Comparison of ENCODE assay signal across 1 cellular context in genomic region chr5:141878186-141878770, GRCh38.
A peak's percentile ranks its signal among the peaks of the same experiment; 100 is the strongest.
TF ChIP-seq lines count a peak whose summit lies in the region.

TSS of gene PCDH1 (minus strand) at chr5:141878410. CDS start at chr5:141878262, 148 bp downstream.

TF ChIP-seq in K562, 482 proteins besides CTCF, POLR2A, EP300 and RAD21 (continued from another document and continues in another):
- TF ChIP-seq SNAPC5 (CRISPR knock-in tag; IDR thresholded peaks at IDR 0.05) = no peak
- no peak for TF ChIP-seq ZNF583 (CRISPR knock-in tag; IDR thresholded peaks at IDR 0.05)
- TF ChIP-seq MECOM (CRISPR knock-in tag; IDR thresholded peaks at IDR 0.05) = no peak
- no peak for TF ChIP-seq ZBTB5 (IDR thresholded peaks at IDR 0.05)
- TF ChIP-seq ZNF124 (CRISPR knock-in tag; IDR thresholded peaks at IDR 0.05) = no peak
- no peak for TF ChIP-seq CHCHD3 (CRISPR knock-in tag; IDR thresholded peaks at IDR 0.05)
- TF ChIP-seq ZNF143 (CRISPR knock-in tag; IDR thresholded peaks at IDR 0.05) = no peak
- no peak for TF ChIP-seq WHSC1 (IDR thresholded peaks at IDR 0.05; ENCODE audit: low read length)
- TF ChIP-seq E2F3 (CRISPR knock-in tag; IDR thresholded peaks at IDR 0.05) = no peak
- no peak for TF ChIP-seq ARID3B (CRISPR knock-in tag; IDR thresholded peaks at IDR 0.05; ENCODE audit: borderline replicate concordance)
- TF ChIP-seq NELFE (IDR thresholded peaks at IDR 0.05; ENCODE audit: insufficient read depth, insufficient read length) = no peak
- no peak for TF ChIP-seq SRSF3 (IDR thresholded peaks at IDR 0.05; ENCODE audit: insufficient read depth, low read length)
- no peak for TF ChIP-seq TCF7 (IDR thresholded peaks at IDR 0.05; ENCODE audit: borderline replicate concordance)
- no peak for TF ChIP-seq SUPT5H (IDR thresholded peaks at IDR 0.05)
- TF ChIP-seq YY1 (IDR thresholded peaks at IDR 0.05; ENCODE audit: borderline replicate concordance in 1 of 3, control insufficient read depth in 1 of 3, extremely low read depth in 1 of 3, insufficient read depth in 3 of 3, insufficient read length in 1 of 3, insufficient replicate concordance in 2 of 3, low read depth in 1 of 3, low read length in 2 of 3) = peak in 1 of 3 experiments; percentile 67
- no peak for TF ChIP-seq ZNF707 (CRISPR knock-in tag; conservative IDR thresholded peaks at IDR 0.05)
- no peak for TF ChIP-seq GTF2F1 (IDR thresholded peaks at IDR 0.05; ENCODE audit: low read depth, low read length)
- no peak for TF ChIP-seq PTBP1 (IDR thresholded peaks at IDR 0.05; ENCODE audit: low read depth, low read length)
- no peak for TF ChIP-seq MAFK (IDR thresholded peaks at IDR 0.05; ENCODE audit: low read length)
- TF ChIP-seq FOXM1 (IDR thresholded peaks at IDR 0.05; ENCODE audit: low read depth) = no peak
- TF ChIP-seq FOXM1 (CRISPR knock-in tag; IDR thresholded peaks at IDR 0.05; ENCODE audit: low read depth) = no peak
- TF ChIP-seq TAF9B (IDR thresholded peaks at IDR 0.05; ENCODE audit: partially characterized antibody) = no peak
- TF ChIP-seq RB1 (IDR thresholded peaks at IDR 0.05; ENCODE audit: low read depth) = peak; percentile 76
- no peak for TF ChIP-seq SIN3B (IDR thresholded peaks at IDR 0.05; ENCODE audit: low read depth)
- TF ChIP-seq ZNF384 (IDR thresholded peaks at IDR 0.05; ENCODE audit: low read depth, low read length) = no peak
- TF ChIP-seq HMG20B (CRISPR knock-in tag; IDR thresholded peaks at IDR 0.05) = no peak
- TF ChIP-seq CXXC5 (CRISPR knock-in tag; IDR thresholded peaks at IDR 0.05) = peak; percentile 48; the same call in 1 of the 2 replicates
- TF ChIP-seq ILK (tag; IDR thresholded peaks at IDR 0.05; ENCODE audit: borderline replicate concordance, low read depth) = no peak
- no peak for TF ChIP-seq ETS2 (tag; IDR thresholded peaks at IDR 0.05; ENCODE audit: borderline replicate concordance, poor library complexity, severe bottlenecking)
- no peak for TF ChIP-seq ARID4B (CRISPR knock-in tag; IDR thresholded peaks at IDR 0.05)
- TF ChIP-seq GATAD2B (IDR thresholded peaks at IDR 0.05; ENCODE audit: borderline replicate concordance) = peak; percentile 67; the same call in 1 of the 2 replicates
- no peak for TF ChIP-seq XRCC5 (IDR thresholded peaks at IDR 0.05; ENCODE audit: low read depth, low read length)
- no peak for TF ChIP-seq GMEB1 (CRISPR knock-in tag; IDR thresholded peaks at IDR 0.05)
- TF ChIP-seq ZNF41 (CRISPR knock-in tag; conservative IDR thresholded peaks at IDR 0.05) = no peak
- TF ChIP-seq ZNF3 (CRISPR knock-in tag; IDR thresholded peaks at IDR 0.05) = no peak
- no peak for TF ChIP-seq MCM3 (IDR thresholded peaks at IDR 0.05)
- TF ChIP-seq HDAC8 (tag; IDR thresholded peaks at IDR 0.05) = no peak
- peak; percentile 34 for TF ChIP-seq TAF1 (IDR thresholded peaks at IDR 0.05; ENCODE audit: control insufficient read depth, extremely low read depth, insufficient read depth, low read length, severe bottlenecking)
- no peak for TF ChIP-seq ZNF740 (CRISPR knock-in tag; IDR thresholded peaks at IDR 0.05)
- peak in 1 of 2 experiments; percentile 65; a peak in 1 of 4 replicates for TF ChIP-seq ZNF740 (tag; IDR thresholded peaks at IDR 0.05)
- no peak for TF ChIP-seq ZNF785 (CRISPR knock-in tag; IDR thresholded peaks at IDR 0.05)
- no peak for TF ChIP-seq HNRNPL (IDR thresholded peaks at IDR 0.05; ENCODE audit: low read depth, low read length)
- TF ChIP-seq MCM5 (IDR thresholded peaks at IDR 0.05; ENCODE audit: low read depth) = no peak
- TF ChIP-seq FOSL1 (tag; conservative IDR thresholded peaks at IDR 0.05) = no peak
- 0 out of 2 replicates have a peak, but pooled peaks have one; percentile 22 for TF ChIP-seq TOE1 (IDR thresholded peaks at IDR 0.05; ENCODE audit: borderline replicate concordance)
- TF ChIP-seq TOE1 (CRISPR knock-in tag; IDR thresholded peaks at IDR 0.05; ENCODE audit: borderline replicate concordance, low read depth) = no peak
- no peak for TF ChIP-seq USF1 (CRISPR knock-in tag; IDR thresholded peaks at IDR 0.05)
- TF ChIP-seq POLR2G (IDR thresholded peaks at IDR 0.05; ENCODE audit: low read depth, low read length) = peak; percentile 64
- no peak for TF ChIP-seq ATF3 (IDR thresholded peaks at IDR 0.05)
- TF ChIP-seq ATF3 (CRISPR knock-in tag; conservative IDR thresholded peaks at IDR 0.05) = no peak
- TF ChIP-seq SMAD1 (IDR thresholded peaks at IDR 0.05; ENCODE audit: low read depth, low read length, partially characterized antibody) = no peak
- TF ChIP-seq MLLT1 (IDR thresholded peaks at IDR 0.05) = 0 out of 4 replicates have a peak, but pooled peaks of 1 of the 2 experiments have one; percentile 16
- TF ChIP-seq UBTF (IDR thresholded peaks at IDR 0.05; ENCODE audit: borderline replicate concordance in 1 of 2, low read depth in 2 of 2, low read length in 2 of 2) = peak; percentile 81 to 91; a peak in 3 of 4 replicates
- TF ChIP-seq ZNF668 (CRISPR knock-in tag; IDR thresholded peaks at IDR 0.05) = no peak
- TF ChIP-seq PHF8 (IDR thresholded peaks at IDR 0.05; ENCODE audit: borderline replicate concordance, low read length) = peak; percentile 25; the same call in 1 of the 2 replicates
- TF ChIP-seq ETV1 (tag; conservative IDR thresholded peaks at IDR 0.05; ENCODE audit: low read depth) = no peak
- TF ChIP-seq RUNX1 (IDR thresholded peaks at IDR 0.05; ENCODE audit: low read depth) = no peak
- no peak for TF ChIP-seq PURB (CRISPR knock-in tag; IDR thresholded peaks at IDR 0.05; ENCODE audit: low read depth)
